Comparison of ENCODE assay signal across 10 cellular contexts in genomic region chr11:93842461-93842860, GRCh38. TPM values are rescaled to one million over a fixed set of nuclear protein-coding genes. Genes with fewer than 3 reads are reported as not detected.
DNase-seq lines count a peak whose midpoint lies in the region; ATAC-seq and TF ChIP-seq lines count a peak whose summit lies in the region.
"Had no signal": no experiment of that assay in that cellular context is flagged by ENCODE, and none has a peak within 500 bp of the region (broad histone marks: within the 10 kb centered on the region; RNA-seq: fewer than 3 reads in every experiment).

No MANE protein-coding gene starts in this region.

- H3K4me1 Mint-ChIP-seq in MCF 10A (ENCODE audit: insufficient read depth, unreplicated experiment), result peaks cover 41% of the 10 kb centered on the region
- H3K4me1 Mint-ChIP-seq in activated T-cell treated with anti-CD3 and anti-CD28 coated beads, Interleukin-2, amount 50 U/mL, for 24 hours (ENCODE audit: low read depth), result no peaks in the 10 kb centered on the region

- H3K9me3 ChIP-seq in breast epithelium (no peaks in the 10 kb centered on the region), adrenal gland (replicated peaks in 1 of 3) (no peaks in the 10 kb centered on the region)

- TF ChIP-seq CTCF in MCF 10A (IDR thresholded peaks at IDR 0.05; ENCODE audit: unreplicated experiment) (no peak), breast epithelium (IDR thresholded peaks at IDR 0.05) (no peak), adrenal gland (IDR thresholded peaks at IDR 0.05) (no peak), foreskin fibroblast (IDR thresholded peaks at IDR 0.05; ENCODE audit: low read depth, low read length) (no peak)

- H3K4me3 ChIP-seq in breast epithelium (no peak overlapping the region), adrenal gland (no peak overlapping the region), foreskin fibroblast (ENCODE audit: low read depth in 1 of 2, low read length in 2 of 2) (no peak overlapping the region)

- no peaks in the 10 kb centered on the region for H3K36me3 Mint-ChIP-seq in MCF 10A (ENCODE audit: insufficient read depth, unreplicated experiment)
- no peaks in the 10 kb centered on the region for H3K36me3 Mint-ChIP-seq in activated T-cell treated with anti-CD3 and anti-CD28 coated beads, Interleukin-2, amount 50 U/mL, for 24 hours (ENCODE audit: low read depth)

- no peaks in the 10 kb centered on the region for H3K9me3 Mint-ChIP-seq in MCF 10A (ENCODE audit: unreplicated experiment)
- H3K9me3 Mint-ChIP-seq in activated T-cell treated with anti-CD3 and anti-CD28 coated beads, Interleukin-2, amount 50 U/mL, for 24 hours, result no peaks in the 10 kb centered on the region
- H3K9me3 Mint-ChIP-seq: activated T-helper 1 cell treated with anti-CD3 and anti-CD28 coated beads, Interleukin-12 subunit alpha, Interleukin-12 subunit beta, Interleukin-2, Interleukin-4 antibody, amounts not matched to agents 30 ng/mL and 10 ng/mL and 1 ng/mL, durations not matched to agents 14 hours and 24 hours and 36 hours had no signal

- POLR2A ChIA-PET in MCF 10A (lab: Yijun Ruan, JAX), result interaction anchor here (0.7 to 1.2 kb wide), 5 partner anchors 53 to 143 kb away, joined by 3 to 7 read pairs (median 4); partner anchors contain the start of genes C11orf54, MED17 and TAF1D

- CTCF ChIA-PET in MCF 10A (lab: Yijun Ruan, JAX), result interaction anchor here (0.8 to 1.3 kb wide), 5 partner anchors 10 to 166 kb away, joined by 3 to 5 read pairs (median 4); no protein-coding TSS in a partner anchor

- no TSS peak for BruUV-seq in MCF 10A (replicated peaks; lab: Mats Ljungman, UMichigan)

- DNase-seq in MCF 10A (ENCODE audit: unreplicated experiment) (peak; percentile 91), breast epithelium (ENCODE audit: low spot score in 2 of 2) (no peak), adrenal gland (peak in 5 of 7 donors; percentile 37 to 86 (median 45)), foreskin fibroblast (peak; percentile 18 to 65), Kasumi-1 (lab: John Stamatoyannopoulos, UW) (no peak)
- no peak for DNase-seq in activated T-cell treated with anti-CD3 and anti-CD28 coated beads, Interleukin-2, amount 50 U/mL, for 24 hours

- peak overlapping the region; percentile 3 for H3K27ac Mint-ChIP-seq in MCF 10A (ENCODE audit: low read depth, unreplicated experiment)
- no peak overlapping the region for H3K27ac Mint-ChIP-seq in activated T-cell treated with anti-CD3 and anti-CD28 coated beads, Interleukin-2, amount 50 U/mL, for 24 hours
- H3K27ac Mint-ChIP-seq: activated T-helper 1 cell treated with anti-CD3 and anti-CD28 coated beads, Interleukin-12 subunit alpha, Interleukin-12 subunit beta, Interleukin-2, Interleukin-4 antibody, amounts not matched to agents 30 ng/mL and 10 ng/mL and 1 ng/mL, durations not matched to agents 14 hours and 24 hours and 36 hours had no signal

- intact Hi-C loops in MCF 10A (cut with micrococcal nuclease), result no loop called here
- intact Hi-C loops in breast epithelium (cut with DNase I; ENCODE audit: low total_unique reads), result no loop called here
- intact Hi-C loops in adrenal gland (cut with DNase I), result no loop called here

- H3K36me3 ChIP-seq in breast epithelium, result no peaks in the 10 kb centered on the region
- H3K36me3 ChIP-seq in adrenal gland (replicated peaks in 1 of 2), result no peaks in the 10 kb centered on the region

- TF ChIP-seq POLR2A in breast epithelium (IDR thresholded peaks at IDR 0.05), result no peak
- TF ChIP-seq POLR2A in adrenal gland (IDR thresholded peaks at IDR 0.05), result no peak

- no peak for ATAC-seq in HG02763 (IDR thresholded peaks at IDR 0.05; ENCODE audit: unreplicated experiment)
- ATAC-seq in GM19455 (IDR thresholded peaks at IDR 0.05; ENCODE audit: unreplicated experiment), result no peak

- 66 to 69% (median 68%) methylated on average over 6 of the region's 6 CpGs for WGBS in adrenal gland, 4 donors

- no peak overlapping the region for H3K4me3 Mint-ChIP-seq in MCF 10A (ENCODE audit: unreplicated experiment)
- H3K4me3 Mint-ChIP-seq in activated T-cell treated with anti-CD3 and anti-CD28 coated beads, Interleukin-2, amount 50 U/mL, for 24 hours, result no peak overlapping the region
- H3K4me3 Mint-ChIP-seq: activated T-helper 1 cell treated with anti-CD3 and anti-CD28 coated beads, Interleukin-12 subunit alpha, Interleukin-12 subunit beta, Interleukin-2, Interleukin-4 antibody, amounts not matched to agents 30 ng/mL and 10 ng/mL and 1 ng/mL, durations not matched to agents 14 hours and 24 hours and 36 hours had no signal

- H3K4me1 ChIP-seq in breast epithelium (no peaks in the 10 kb centered on the region), adrenal gland (replicated peaks in 1 of 2) (no peaks in the 10 kb centered on the region)

- H3K27me3 Mint-ChIP-seq in MCF 10A (ENCODE audit: insufficient read depth, unreplicated experiment), result no peaks in the 10 kb centered on the region
- H3K27me3 Mint-ChIP-seq in activated T-cell treated with anti-CD3 and anti-CD28 coated beads, Interleukin-2, amount 50 U/mL, for 24 hours, result peaks cover 3% of the 10 kb centered on the region

- H3K27ac ChIP-seq in breast epithelium (no peak overlapping the region), adrenal gland (no peak overlapping the region)
- H3K27ac ChIP-seq: 22Rv1 had no signal

- H3K27me3 ChIP-seq in breast epithelium (no peaks in the 10 kb centered on the region), adrenal gland (no peaks in the 10 kb centered on the region)

RNA-seq across cellular contexts. Expression of gene VSTM5, which starts 8.0 kb away (rescaled TPM):
- total RNA-seq in MCF 10A (2022) (not detected in 2 replicates), breast epithelium (under 1 TPM in 1 of 3 donors, not detected in 2; 0.29 TPM), adrenal gland (under 1 TPM in 3 of 8 donors, not detected in 5; 0.15 to 0.32 (median 0.17) TPM)
- under 1 TPM; 0.07 to 0.16 (median 0.13) TPM for polyA plus RNA-seq in adrenal gland
- total RNA-seq: activated T-helper 1 cell treated with anti-CD3 and anti-CD28 coated beads, Interleukin-12 subunit alpha, Interleukin-12 subunit beta, Interleukin-2, Interleukin-4 antibody, amounts not matched to agents 30 ng/mL and 10 ng/mL and 1 ng/mL, durations not matched to agents 14 hours and 24 hours and 36 hours had no signal

RNA-seq across cellular contexts. Expression of gene MED17, which starts 58.4 kb away (rescaled TPM):
- 42.2 and 43.9 TPM in 2 replicates for total RNA-seq in MCF 10A (2022)
- 10 to 100 TPM; 20.6 to 47.0 (median 29.8) TPM for total RNA-seq in breast epithelium
- total RNA-seq in adrenal gland, result 10 to 100 TPM; 16.9 to 32.0 (median 24.8) TPM
- polyA plus RNA-seq in adrenal gland, result 10 to 100 TPM in 2 of 3 donors, 1 to 10 TPM in 1; 8.4 to 16.9 (median 10.4) TPM

Comparison
In these comparisons a context has a peak if more than half of its experiments do, and no peak if none do; other contexts are left out.
1. DNase-seq: peak in MCF 10A (single experiment), adrenal gland (5 of 7) and foreskin fibroblast (2 of 2); none in breast epithelium (0 of 2), Kasumi-1 (0 of 2) and activated T-cell treated with anti-CD3 and anti-CD28 coated beads, Interleukin-2, amount 50 U/mL, for 24 hours (single experiment).